8 cellular contexts compared by ENCODE assay signal in the genomic region with DNA sequence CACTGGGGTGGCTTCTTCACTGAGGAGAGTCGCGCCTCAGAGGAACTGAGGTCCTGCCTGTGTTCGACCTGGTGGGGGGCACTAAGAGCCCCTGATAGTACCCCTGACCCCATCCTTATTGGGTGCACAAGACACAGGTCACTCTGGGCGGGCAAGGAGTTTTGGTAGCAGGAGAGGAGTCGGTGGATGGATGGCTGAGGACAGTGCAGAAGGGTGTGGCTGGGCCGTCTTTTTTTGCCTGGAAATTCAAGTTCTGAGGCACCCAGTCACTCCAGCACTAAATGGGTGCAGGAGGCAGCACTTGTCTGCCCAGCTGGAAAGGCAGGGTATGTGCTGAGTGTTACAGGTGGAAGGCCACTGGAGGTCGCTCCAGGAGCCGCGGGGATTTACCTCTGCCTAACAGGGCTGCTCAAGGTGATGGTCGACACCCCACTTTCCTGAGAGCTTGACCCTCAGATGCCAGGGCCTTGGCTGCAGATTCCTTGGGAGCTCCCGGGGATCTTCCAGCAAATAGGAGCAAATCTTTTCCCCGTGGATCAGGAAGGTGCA. TPM values are rescaled to one million over a fixed set of nuclear protein-coding genes. Genes with fewer than 3 reads are reported as not detected.
DNase-seq lines count a peak whose midpoint lies in the region; ATAC-seq and TF ChIP-seq lines count a peak whose summit lies in the region.

No MANE protein-coding gene starts in this region.

- DNase-seq in Panc1 (ENCODE audit: low read depth, low spot score) (no peak), epithelial cell of prostate (ENCODE audit: low read depth, low spot score) (no peak), retina (no peak)

- in situ Hi-C loops in Panc1 (cut with HindIII; ENCODE audit: low pct_unique_long_range_greater_than_20kb, low sequenced_read_pairs), result no loop called here

- no peak for ATAC-seq in Panc1
- no peak for ATAC-seq in GM21529 (IDR thresholded peaks at IDR 0.05; ENCODE audit: unreplicated experiment)
- no peak for ATAC-seq in GM21423 (IDR thresholded peaks at IDR 0.05; ENCODE audit: unreplicated experiment)
- ATAC-seq in GM18502 (IDR thresholded peaks at IDR 0.05; ENCODE audit: poor library complexity, unreplicated experiment), result no peak

- H3K4me3 ChIP-seq in Panc1 (ENCODE audit: low read depth in 2 of 2, low read length in 2 of 2) (peak overlapping the region; percentile 93 to 100), parathyroid adenoma (ENCODE audit: low read depth, low read length) (peak overlapping the region; percentile 86)

- no peaks in the 10 kb centered on the region for H3K9me3 ChIP-seq in ES-I3 (ENCODE audit: control insufficient read depth, insufficient read depth, low read length)
- no peaks in the 10 kb centered on the region for H3K9me3 ChIP-seq in Panc1 (ENCODE audit: control insufficient read depth, insufficient read depth, low read depth, low read length)
- H3K9me3 ChIP-seq in parathyroid adenoma (ENCODE audit: control insufficient read depth, low read length), result no peaks in the 10 kb centered on the region

- H3K27me3 ChIP-seq in Panc1 (ENCODE audit: control insufficient read depth, insufficient read depth, low read length) (no peaks in the 10 kb centered on the region), parathyroid adenoma (ENCODE audit: control insufficient read depth, insufficient read depth, low read length) (no peaks in the 10 kb centered on the region)

- H3K4me1 ChIP-seq in ES-I3 (ENCODE audit: insufficient read depth, low read length), result no peaks in the 10 kb centered on the region
- peaks cover 20% of the 10 kb centered on the region for H3K4me1 ChIP-seq in Panc1 (ENCODE audit: control insufficient read depth, insufficient read depth, low read length)
- peaks cover 5% of the 10 kb centered on the region for H3K4me1 ChIP-seq in parathyroid adenoma

- peak overlapping the region; percentile 63 for H3K4me2 ChIP-seq in parathyroid adenoma (ENCODE audit: low read length)

- H3K36me3 ChIP-seq in ES-I3 (ENCODE audit: insufficient read depth, low read length) (peaks cover 2% of the 10 kb centered on the region), Panc1 (ENCODE audit: control insufficient read depth, insufficient read depth, low read length) (peaks cover 6% of the 10 kb centered on the region; the same call in 1 of the 2 replicates), parathyroid adenoma (ENCODE audit: control insufficient read depth, insufficient read depth, low read length) (no peaks in the 10 kb centered on the region)

- H3K79me2 ChIP-seq in parathyroid adenoma, result peaks cover 5% of the 10 kb centered on the region

- BruUV-seq in Panc1 (replicated peaks; lab: Mats Ljungman, UMichigan), result no TSS peak

- H3K27ac ChIP-seq in Panc1 (ENCODE audit: low read length) (peak overlapping the region; percentile 94), epithelial cell of prostate (peak overlapping the region; percentile 91), parathyroid adenoma (peak overlapping the region; percentile 92)

- POLR2A ChIA-PET in Panc1 (lab: Charles Lee), result interaction anchor here (0.6 kb wide), 1 partner anchor 215 kb away, joined by 3 read pairs; no protein-coding TSS in a partner anchor

- H3K9ac ChIP-seq in ES-I3 (ENCODE audit: low read depth, low read length) (peak overlapping the region; percentile 97), parathyroid adenoma (no peak overlapping the region)

- intact Hi-C loops in Panc1 (cut with micrococcal nuclease; ENCODE audit: unreplicated experiment), result no loop called here

- no peak overlapping the region for H2AFZ ChIP-seq in parathyroid adenoma

- CTCF ChIA-PET in Panc1 (lab: Charles Lee), result interaction anchor here (0.7 to 1.3 kb wide), 4 partner anchors 18 to 97 kb away, joined by 3 to 58 read pairs (median 4); no protein-coding TSS in a partner anchor

- no peak; the same call in 1 of the 2 replicates for TF ChIP-seq CTCF in Panc1 (IDR thresholded peaks at IDR 0.05)
- TF ChIP-seq CTCF in parathyroid adenoma (IDR thresholded peaks at IDR 0.05), result no peak

RNA-seq across cellular contexts. Expression of gene TSSC4, which starts 1.0 kb away (rescaled TPM):
- 132 TPM for total RNA-seq in Panc1 (2021; ENCODE audit: unreplicated experiment)
- 164 TPM for polyA plus RNA-seq in Panc1 (2012; ENCODE audit: insufficient read length)

RNA-seq across cellular contexts. Expression of gene CD81, which starts 24.4 kb away (rescaled TPM):
- 416 TPM for total RNA-seq in Panc1 (2021; ENCODE audit: unreplicated experiment)
- polyA plus RNA-seq in Panc1 (2012; ENCODE audit: insufficient read length), result 720 TPM

RNA-seq across cellular contexts. Expression of gene TRPM5, which starts 42.8 kb away (rescaled TPM):
- 0.08 TPM for total RNA-seq in Panc1 (2021; ENCODE audit: unreplicated experiment)
- 0.06 TPM for polyA plus RNA-seq in Panc1 (2012; ENCODE audit: insufficient read length)

RNA-seq across cellular contexts. Expression of gene KCNQ1, which starts 43.3 kb away (rescaled TPM):
- total RNA-seq in Panc1 (2021; ENCODE audit: unreplicated experiment), result 1.0 TPM
- 1.2 TPM for polyA plus RNA-seq in Panc1 (2012; ENCODE audit: insufficient read length)
